12 cellular contexts compared by ENCODE assay signal in genomic region chr5:143064661-143065060, GRCh38.
DNase-seq lines count a peak whose midpoint lies in the region; ATAC-seq and TF ChIP-seq lines count a peak whose summit lies in the region.
"Had no signal": no experiment of that assay in that cellular context is flagged by ENCODE, and none has a peak within 500 bp of the region (broad histone marks: within the 10 kb centered on the region; RNA-seq: fewer than 3 reads in every experiment).

No MANE protein-coding gene starts in this region.

- no peak for TF ChIP-seq CTCF in left ventricle myocardium inferior (IDR thresholded peaks at IDR 0.05; ENCODE audit: borderline replicate concordance)
- no peak for TF ChIP-seq CTCF in neutrophil (IDR thresholded peaks at IDR 0.05)

- peak overlapping the region; percentile 25 for H3K4me3 ChIP-seq in left ventricle myocardium inferior
- no peak overlapping the region for H3K4me3 ChIP-seq in duodenal mucosa (ENCODE audit: low read depth in 1 of 2, low read length in 2 of 2)
- H3K4me3 ChIP-seq in neutrophil (ENCODE audit: low read depth in 1 of 2, low read length in 1 of 2): no peak overlapping the region
- H3K4me3 ChIP-seq: ovary had no signal

- no peak overlapping the region for H3K9ac ChIP-seq in duodenal mucosa (ENCODE audit: low read depth in 1 of 2, low read length in 2 of 2)

- no peak for DNase-seq in left ventricle myocardium inferior
- no peak for DNase-seq in left ventricle myocardium superior
- DNase-seq in activated effector memory CD4-positive, alpha-beta T cell treated with Interleukin-2 at 50 U/mL for 16 hours: no peak
- no peak for DNase-seq in NCI-H2196 (lab: John Stamatoyannopoulos, UW; ENCODE audit: unreplicated experiment)
- no peak for DNase-seq in COLO668 (lab: John Stamatoyannopoulos, UW; ENCODE audit: unreplicated experiment)
- DNase-seq: activated naive CD8-positive, alpha-beta T cell treated with anti-CD3 and anti-CD28 coated beads, Interleukin-2, amount 10 ng/mL, durations not matched to agents 7 days and 5 days; immature natural killer cell; NCI-H446; ovary had no signal

- H3K27me3 ChIP-seq in left ventricle myocardium inferior (ENCODE audit: low read depth) (no peaks in the 10 kb centered on the region), duodenal mucosa (ENCODE audit: control insufficient read depth in 1 of 2, insufficient read depth in 2 of 2, low read length in 2 of 2) (no peaks in the 10 kb centered on the region), neutrophil (no peaks in the 10 kb centered on the region)
- H3K27me3 ChIP-seq: ovary had no signal

- intact Hi-C loops in left ventricle myocardium inferior (cut with micrococcal nuclease) (no loop called here), left ventricle myocardium superior (cut with micrococcal nuclease) (loop anchor here (10.0 kb wide), 1 partner anchor 140 kb away; no protein-coding TSS in a partner anchor)

- peak overlapping the region; percentile 86 for H3K27ac ChIP-seq in left ventricle myocardium inferior (replicated peaks)
- peak overlapping the region; percentile 26 for H3K27ac ChIP-seq in duodenal mucosa (ENCODE audit: low read depth, low read length)
- peak overlapping the region; percentile 73 for H3K27ac ChIP-seq in neutrophil
- H3K27ac ChIP-seq: ovary had no signal

- H3K9me3 ChIP-seq in left ventricle myocardium inferior (replicated peaks) (no peaks in the 10 kb centered on the region), duodenal mucosa (ENCODE audit: control insufficient read depth in 1 of 2, low read length in 2 of 2) (no peaks in the 10 kb centered on the region), neutrophil (no peaks in the 10 kb centered on the region)
- H3K9me3 ChIP-seq: ovary had no signal

- peaks cover 79% of the 10 kb centered on the region for H3K4me1 ChIP-seq in left ventricle myocardium inferior
- H3K4me1 ChIP-seq in duodenal mucosa (ENCODE audit: control insufficient read depth in 1 of 2, insufficient read depth in 2 of 2, low read length in 2 of 2): peaks cover 8 to 19% of the 10 kb centered on the region in 2 donors
- peaks cover 13 to 18% of the 10 kb centered on the region in 2 experiments for H3K4me1 ChIP-seq in neutrophil (ENCODE audit: control insufficient read depth in 1 of 2, insufficient read depth in 1 of 2, low read depth in 1 of 2, low read length in 1 of 2)

- peaks cover 15% of the 10 kb centered on the region for H3K36me3 ChIP-seq in left ventricle myocardium inferior
- H3K36me3 ChIP-seq in duodenal mucosa (ENCODE audit: control insufficient read depth in 1 of 2, insufficient read depth in 2 of 2, low read length in 2 of 2): peaks cover 4 to 27% of the 10 kb centered on the region in 2 donors
- H3K36me3 ChIP-seq in neutrophil: peaks cover 69% of the 10 kb centered on the region
- H3K36me3 ChIP-seq: ovary had no signal

- ATAC-seq in left ventricle myocardium superior (no peak), HG03439 (IDR thresholded peaks at IDR 0.05; ENCODE audit: unreplicated experiment) (no peak)

Comparison
In these comparisons a context has a peak if more than half of its experiments do, and no peak if none do; other contexts are left out.
1. H3K27ac ChIP-seq: peak in every context shown above with its lines; median percentile 86 in left ventricle myocardium inferior; 73 in neutrophil; 26 in duodenal mucosa.